ENCODE assay signal across 9 cellular contexts in genomic region chr6:37784585-37784967, GRCh38. TPM values are rescaled to one million over a fixed set of nuclear protein-coding genes. Genes with fewer than 3 reads are reported as not detected.
DNase-seq lines count a peak whose midpoint lies in the region; ATAC-seq and TF ChIP-seq lines count a peak whose summit lies in the region.
"Had no signal": no experiment of that assay in that cellular context is flagged by ENCODE, and none has a peak within 500 bp of the region (broad histone marks: within the 10 kb centered on the region; RNA-seq: fewer than 3 reads in every experiment).

No MANE protein-coding gene starts in this region.

- H3K4me2 ChIP-seq in mammary epithelial cell (ENCODE audit: insufficient read depth, low read depth, low read length) = peak overlapping the region; percentile 78

- no peaks in the 10 kb centered on the region for H3K36me3 Mint-ChIP-seq in memory B cell

- no peak overlapping the region for H3K9ac ChIP-seq in mammary epithelial cell (ENCODE audit: insufficient read depth, low read length)

- H3K27me3 ChIP-seq in heart left ventricle (peaks cover 0 to 19% (median 0%) of the 10 kb centered on the region in 9 donors), mammary epithelial cell (ENCODE audit: insufficient read depth, low read length) (no peaks in the 10 kb centered on the region), uterus (no peaks in the 10 kb centered on the region), prostate gland (replicated peaks; ENCODE audit: insufficient read depth) (no peaks in the 10 kb centered on the region)

- H2AFZ ChIP-seq in mammary epithelial cell (ENCODE audit: low read depth, low read length) = peak overlapping the region; percentile 99

- intact Hi-C loops in heart left ventricle (cut with DNase I) (loop anchor here in 2 of 10 donors (10.0 kb wide), 2 partner anchors 80 to 710 kb away; no protein-coding TSS in a partner anchor), Right ventricle myocardium inferior (cut with DNase I) (no loop called here), mammary epithelial cell (cut with micrococcal nuclease) (no loop called here), uterus (cut with DNase I; ENCODE audit: low total_unique reads) (no loop called here), prostate gland (cut with DNase I) (loop anchor here (10.0 kb wide), 1 partner anchor 80 kb away; no protein-coding TSS in a partner anchor)

- TF ChIP-seq CTCF in heart left ventricle (IDR thresholded peaks at IDR 0.05) = no peak
- TF ChIP-seq CTCF in mammary epithelial cell (conservative IDR thresholded peaks at IDR 0.05 in 1 of 2, IDR thresholded peaks at IDR 0.05 in 1 of 2; ENCODE audit: extremely low read depth in 1 of 2, insufficient read depth in 1 of 2, low read depth in 1 of 2, low read length in 2 of 2) = no peak
- no peak for TF ChIP-seq CTCF in uterus (IDR thresholded peaks at IDR 0.05)
- TF ChIP-seq CTCF in prostate gland (IDR thresholded peaks at IDR 0.05) = no peak

- CTCF ChIA-PET in mammary epithelial cell (lab: Charles Lee; ENCODE audit: low non-redundant PET) = no interaction called here

- DNase-seq in heart left ventricle = no peak
- DNase-seq in Right ventricle myocardium inferior (ENCODE audit: missing footprints) = no peak
- DNase-seq in mammary epithelial cell = no peak
- DNase-seq in memory B cell (ENCODE audit: low spot score in 2 of 2) = no peak
- peak in 1 of 2 donors; percentile 22 for DNase-seq in uterus
- DNase-seq in prostate gland (ENCODE audit: low spot score) = no peak
- DNase-seq in NCI-H1105 (lab: John Stamatoyannopoulos, UW) = no peak
- no peak for DNase-seq in midbrain (lab: John Stamatoyannopoulos, UW)

- H3K27ac Mint-ChIP-seq in memory B cell = no peak overlapping the region

- dilution Hi-C loops in mammary epithelial cell (cut with HindIII; ENCODE audit: low sequenced_read_pairs) = loop anchor here (5.0 kb wide), 1 partner anchor 52 kb away; no protein-coding TSS in a partner anchor

- H4K20me1 ChIP-seq in mammary epithelial cell (ENCODE audit: insufficient read depth, low read length) = no peaks in the 10 kb centered on the region

- ATAC-seq in heart left ventricle = peak; percentile 12 to 58 (median 16)
- ATAC-seq in Right ventricle myocardium inferior = no peak
- no peak for ATAC-seq in memory B cell (ENCODE audit: low read depth)

- H3K27me3 Mint-ChIP-seq in memory B cell = peaks cover 13% of the 10 kb centered on the region

- peaks cover 12% of the 10 kb centered on the region for H3K4me1 Mint-ChIP-seq in memory B cell

- H3K27ac ChIP-seq in heart left ventricle (no peak overlapping the region), mammary epithelial cell (ENCODE audit: insufficient read depth, low read depth, low read length) (no peak overlapping the region), uterus (peak overlapping the region; percentile 68 to 70), prostate gland (no peak overlapping the region)
- H3K27ac ChIP-seq: C4-2B had no signal

- peak overlapping the region in 9 of 12 donors; percentile 33 to 66 (median 54) for H3K4me3 ChIP-seq in heart left ventricle
- no peak overlapping the region for H3K4me3 ChIP-seq in mammary epithelial cell (replicated peaks in 1 of 3; ENCODE audit: insufficient read depth in 1 of 3, low read depth in 2 of 3, low read length in 3 of 3)
- H3K4me3 ChIP-seq in uterus = peak overlapping the region; percentile 33 to 49
- H3K4me3 ChIP-seq in prostate gland = peak overlapping the region in 1 of 2 donors; percentile 40

- H3K36me3 ChIP-seq in heart left ventricle (no peaks in the 10 kb centered on the region), mammary epithelial cell (ENCODE audit: insufficient read depth, low read length) (no peaks in the 10 kb centered on the region), uterus (no peaks in the 10 kb centered on the region), prostate gland (no peaks in the 10 kb centered on the region)

- H3K4me1 ChIP-seq in heart left ventricle (peaks cover 0 to 24% (median 12%) of the 10 kb centered on the region in 12 donors), mammary epithelial cell (ENCODE audit: insufficient read depth, low read length) (peaks cover 36% of the 10 kb centered on the region), uterus (peaks cover 0 to 9% of the 10 kb centered on the region in 2 donors), prostate gland (replicated peaks) (peaks cover 7% of the 10 kb centered on the region)

- H3K4me3 Mint-ChIP-seq in memory B cell = peak overlapping the region; percentile 83

- no peaks in the 10 kb centered on the region for H3K9me3 Mint-ChIP-seq in memory B cell

- no peaks in the 10 kb centered on the region for H3K79me2 ChIP-seq in mammary epithelial cell (ENCODE audit: insufficient read depth, low read length)

- WGBS in heart left ventricle, 4 donors = 30 to 45% (median 35%) methylated on average over 7 of the region's 7 CpGs
- WGBS in mammary epithelial cell (ENCODE audit: low coverage, missing lambda C conversion rate) = 64% methylated on average over 5 of the region's 7 CpGs
- 46% methylated on average over 7 of the region's 7 CpGs for WGBS in prostate gland

- BruUV-seq in mammary epithelial cell (replicated peaks; lab: Mats Ljungman, UMichigan) = no TSS peak

- TF ChIP-seq POLR2A in heart left ventricle (IDR thresholded peaks at IDR 0.05) = no peak
- TF ChIP-seq POLR2A in uterus (IDR thresholded peaks at IDR 0.05) = no peak
- no peak for TF ChIP-seq POLR2A in prostate gland (IDR thresholded peaks at IDR 0.05)

- in situ Hi-C loops in mammary epithelial cell (cut with MboI; ENCODE audit: low sequenced_read_pairs in 2 of 2) = no loop called here

- H3K9me3 ChIP-seq in heart left ventricle (no peaks in the 10 kb centered on the region), mammary epithelial cell (replicated peaks; ENCODE audit: insufficient read depth, low read length) (no peaks in the 10 kb centered on the region), uterus (no peaks in the 10 kb centered on the region), prostate gland (no peaks in the 10 kb centered on the region)

RNA-seq across cellular contexts. Expression of gene ZFAND3, which starts 35.0 kb away (rescaled TPM):
- total RNA-seq in heart left ventricle (100 to 1,000 TPM in 5 of 9 donors, 10 to 100 TPM in 4; 36.0 to 114 (median 100) TPM), Right ventricle myocardium inferior (84.1 TPM), mammary epithelial cell (10 to 100 TPM; 34.8 to 79.5 TPM), uterus (10 to 100 TPM in 3 of 4 donors, 1 to 10 TPM in 1; 5.0 to 81.9 (median 54.6) TPM), prostate gland (10 to 100 TPM; 43.5 to 89.1 TPM)
- polyA plus RNA-seq in heart left ventricle (10 to 100 TPM; 29.1 to 83.2 TPM), mammary epithelial cell (9.4 TPM)
- 36.1 TPM for polyA minus RNA-seq in mammary epithelial cell

Comparison
In these comparisons a context has a peak if more than half of its experiments do, and no peak if none do; other contexts are left out.
1. ATAC-seq: peak in heart left ventricle (4 of 4); none in Right ventricle myocardium inferior (single experiment) and memory B cell (single experiment).
2. H3K27ac ChIP-seq: peak in uterus (2 of 2); none in heart left ventricle (0 of 12), mammary epithelial cell (single experiment) and prostate gland (0 of 2).
3. H3K4me3 ChIP-seq: peak in heart left ventricle (9 of 12) and uterus (2 of 2); none in mammary epithelial cell (0 of 3).